37 cellular contexts compared by ENCODE assay signal in the genomic region with DNA sequence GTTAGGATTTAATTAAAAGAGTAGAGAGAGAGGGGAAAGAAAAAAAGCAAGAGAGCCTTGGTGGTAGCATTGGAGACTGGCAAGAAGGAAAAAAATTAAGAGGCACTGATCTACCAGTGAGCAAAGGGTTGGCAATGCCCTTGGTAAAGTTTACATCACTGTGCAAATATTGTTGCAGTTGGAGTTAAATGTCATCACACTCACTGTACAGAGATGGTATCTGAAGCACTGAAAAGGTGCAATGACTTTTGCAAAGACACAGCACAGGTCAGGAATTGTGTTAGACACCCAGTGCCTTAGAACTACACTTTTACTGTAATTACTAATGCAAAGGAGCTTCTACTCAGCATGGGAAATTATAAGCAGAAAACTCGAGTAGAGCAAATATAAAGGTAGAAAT.
DNase-seq lines count a peak whose midpoint lies in the region; ATAC-seq and TF ChIP-seq lines count a peak whose summit lies in the region.
"Had no signal": no experiment of that assay in that cellular context is flagged by ENCODE, and none has a peak within 500 bp of the region (broad histone marks: within the 10 kb centered on the region; RNA-seq: fewer than 3 reads in every experiment).

No MANE protein-coding gene starts in this region.

- H3K4me2 ChIP-seq in IMR-90 (ENCODE audit: low read depth, low read length) = no peak overlapping the region
- H3K4me2 ChIP-seq: BLaER1 treated with 17β-estradiol and CSF1 and Interleukin-3, amounts not matched to agents 10 nM and 100 nM had no signal

- in situ Hi-C loops in IMR-90 (cut with MboI; ENCODE audit: low sequenced_read_pairs) = loop anchor here (25.0 kb wide), 2 partner anchors 985 to 1485 kb away; a partner anchor contains a TSS
- in situ Hi-C loops in astrocyte of the spinal cord (cut with HindIII; ENCODE audit: low sequenced_read_pairs) = no loop called here

- H3K79me1 ChIP-seq in IMR-90 (ENCODE audit: low read depth in 1 of 2, low read length in 2 of 2) = peaks cover 0 to 12% of the 10 kb centered on the region in 2 experiments; a peak in 1 of 4 replicates

- peak overlapping the region; percentile 14; the same call in 1 of the 2 replicates for H3K18ac ChIP-seq in IMR-90 (ENCODE audit: low read depth, low read length)

- H3K9ac ChIP-seq in IMR-90 (ENCODE audit: low read depth, low read length) = no peak overlapping the region
- H3K9ac ChIP-seq: BLaER1 treated with 17β-estradiol and CSF1 and Interleukin-3, amounts not matched to agents 10 nM and 100 nM had no signal

- H3K4me3 ChIP-seq in IMR-90 (ENCODE audit: insufficient read depth, low read depth, low read length) (no peak overlapping the region), astrocyte of the spinal cord (ENCODE audit: low read depth, low read length) (no peak overlapping the region), muscle layer of duodenum (ENCODE audit: low read depth in 1 of 2, low read length in 2 of 2) (no peak overlapping the region), Caco-2 (ENCODE audit: low read depth, low read length) (no peak overlapping the region)
- H3K4me3 ChIP-seq: BLaER1 treated with 17β-estradiol and CSF1 and Interleukin-3, amounts not matched to agents 10 nM and 100 nM; esophagus muscularis mucosa; heart right ventricle; K562; MG63; psoas muscle; sigmoid colon; SJSA1; transverse colon had no signal

- peaks cover 9% of the 10 kb centered on the region for H3K27me3 Mint-ChIP-seq in Caco-2 (ENCODE audit: insufficient read depth, unreplicated experiment)
- H3K27me3 Mint-ChIP-seq: activated naive CD8-positive, alpha-beta T cell treated with anti-CD3 and anti-CD28 coated beads, Interleukin-2, amount 10 ng/mL, durations not matched to agents 7 days and 5 days had no signal

- no TSS peak for BruUV-seq in IMR-90 (replicated peaks; lab: Mats Ljungman, UMichigan)
- no TSS peak for BruUV-seq in Caco-2 (replicated peaks; lab: Mats Ljungman, UMichigan)

- no peak overlapping the region for H2AK9ac ChIP-seq in IMR-90 (replicated peaks; ENCODE audit: low read depth, low read length, poor library complexity)

- no peaks in the 10 kb centered on the region for H3K9me3 ChIP-seq in IMR-90 (ENCODE audit: control insufficient read depth, insufficient read depth, low read length)
- H3K9me3 ChIP-seq in muscle layer of duodenum (ENCODE audit: control insufficient read depth in 1 of 2, low read length in 2 of 2) = no peaks in the 10 kb centered on the region
- no peaks in the 10 kb centered on the region for H3K9me3 ChIP-seq in Caco-2
- H3K9me3 ChIP-seq: BLaER1 treated with 17β-estradiol and CSF1 and Interleukin-3, amounts not matched to agents 10 nM and 100 nM; esophagus muscularis mucosa; heart right ventricle; neutrophil; psoas muscle; sigmoid colon; SJSA1; transverse colon had no signal

- POLR2A ChIA-PET in IMR-90 (lab: Charles Lee; ENCODE audit: unreplicated experiment) (no interaction called here), Caco-2 (lab: Charles Lee) (no interaction called here)

- H3K27me3 ChIP-seq in IMR-90 (ENCODE audit: control insufficient read depth, insufficient read depth, low read length) (no peaks in the 10 kb centered on the region), muscle layer of duodenum (ENCODE audit: low read depth, low read length) (no peaks in the 10 kb centered on the region), Caco-2 (replicated peaks; ENCODE audit: control insufficient read depth, insufficient read depth, low read length) (no peaks in the 10 kb centered on the region)
- H3K27me3 ChIP-seq: BLaER1 treated with 17β-estradiol and CSF1 and Interleukin-3, amounts not matched to agents 10 nM and 100 nM; esophagus muscularis mucosa; MG63; sigmoid colon; SJSA1; transverse colon had no signal

- no peak overlapping the region for H4K5ac ChIP-seq in IMR-90 (ENCODE audit: low read depth, low read length)

- no peaks in the 10 kb centered on the region for H4K20me1 ChIP-seq in IMR-90 (ENCODE audit: insufficient read depth, low read length)
- H4K20me1 ChIP-seq: BLaER1 treated with 17β-estradiol and CSF1 and Interleukin-3, amounts not matched to agents 10 nM and 100 nM had no signal

- intact Hi-C loops in IMR-90 (cut with micrococcal nuclease) = loop anchor here (5.0 kb wide), 1 partner anchor 175 kb away; no protein-coding TSS in a partner anchor
- intact Hi-C loops in Caco-2 (cut with micrococcal nuclease; ENCODE audit: unreplicated experiment) = no loop called here

- H3K4me3 Mint-ChIP-seq in Caco-2 (ENCODE audit: unreplicated experiment) = no peak overlapping the region
- H3K4me3 Mint-ChIP-seq: activated naive CD8-positive, alpha-beta T cell treated with anti-CD3 and anti-CD28 coated beads, Interleukin-2, amount 10 ng/mL, durations not matched to agents 7 days and 5 days; activated T-cell treated with anti-CD3 and anti-CD28 coated beads, Interleukin-2, amount 50 U/mL, for 4 hours; endodermal cell; naive thymus-derived CD4-positive, alpha-beta T cell had no signal

- no peak overlapping the region for H2AFZ ChIP-seq in IMR-90 (replicated peaks; ENCODE audit: low read length, poor library complexity)

- H2BK15ac ChIP-seq in IMR-90 (ENCODE audit: low read depth, low read length) = peak overlapping the region; percentile 98; the same call in 2 of the 3 replicates

- H2AK5ac ChIP-seq in IMR-90 (ENCODE audit: low read depth, low read length) = peak overlapping the region; percentile 93

- peak overlapping the region; percentile 86 for H2BK120ac ChIP-seq in IMR-90 (ENCODE audit: low read depth, low read length)

- no peaks in the 10 kb centered on the region for H3K9me3 Mint-ChIP-seq in Caco-2 (ENCODE audit: unreplicated experiment)
- H3K9me3 Mint-ChIP-seq: activated naive CD8-positive, alpha-beta T cell treated with anti-CD3 and anti-CD28 coated beads, Interleukin-2, amount 10 ng/mL, durations not matched to agents 7 days and 5 days; activated T-cell treated with anti-CD3 and anti-CD28 coated beads, Interleukin-2, amount 50 U/mL, for 4 hours; endodermal cell had no signal

- H4K91ac ChIP-seq in IMR-90 (ENCODE audit: insufficient read depth, low read depth, low read length) = peak overlapping the region; percentile 77; the same call in 1 of the 2 replicates

- DNase-seq in IMR-90 = no peak
- peak; percentile 28 for DNase-seq in astrocyte of the spinal cord (ENCODE audit: low read depth, low spot score)
- no peak for DNase-seq in stimulated activated naive CD4-positive, alpha-beta T cell treated with Interleukin-2 at 50 U/mL for 16 hours (lab: John Stamatoyannopoulos, UW)
- DNase-seq in Caco-2 = no peak
- DNase-seq: activated CD4-positive, alpha-beta T cell treated with anti-CD3 and anti-CD28 coated beads, Interleukin-2, amount 50 U/mL, for 1 hour; activated CD4-positive, CD25-positive, alpha-beta regulatory T cell; activated gamma-delta T cell; activated naive CD8-positive, alpha-beta T cell treated with anti-CD3 and anti-CD28 coated beads, Interleukin-2, amount 10 ng/mL, durations not matched to agents 7 days and 5 days; activated T-cell treated with anti-CD3 and anti-CD28 coated beads, Interleukin-2, amount 50 U/mL, for 4 hours; aorta; central memory CD4-positive, alpha-beta T cell; dermis blood vessel endothelial cell; DMS79; endodermal cell; foreskin melanocyte; heart right ventricle; MG63; midbrain; naive thymus-derived CD4-positive, alpha-beta T cell; NCI-H1105; NCI-H1930; NCI-H2171 treated with DMSO at 0.1 percent for 48 hours; NCI-H526; psoas muscle; sigmoid colon; stimulated activated CD4-positive, alpha-beta T cell treated with anti-CD3 and anti-CD28 coated beads, Interleukin-4, amount 100 ng/mL, for 24 hours; T-helper 1 cell; transverse colon had no signal

- no peak for TF ChIP-seq POLR2A in IMR-90 (IDR thresholded peaks at IDR 0.05; ENCODE audit: low read depth, low read length)

- no peaks in the 10 kb centered on the region for H3K36me3 ChIP-seq in IMR-90 (ENCODE audit: control insufficient read depth, insufficient read depth, low read length)
- no peaks in the 10 kb centered on the region for H3K36me3 ChIP-seq in muscle layer of duodenum (ENCODE audit: control insufficient read depth in 1 of 2, insufficient read depth in 2 of 2, low read length in 2 of 2)
- H3K36me3 ChIP-seq in Caco-2 (ENCODE audit: control insufficient read depth, insufficient read depth, low read length) = no peaks in the 10 kb centered on the region
- H3K36me3 ChIP-seq: BLaER1 treated with 17β-estradiol and CSF1 and Interleukin-3, amounts not matched to agents 10 nM and 100 nM; esophagus muscularis mucosa; heart right ventricle; MG63; neutrophil; sigmoid colon; SJSA1; transverse colon had no signal

- peak overlapping the region; percentile 2 to 53; a peak in 2 of 4 replicates for H4K8ac ChIP-seq in IMR-90 (ENCODE audit: low read depth in 2 of 2, low read length in 2 of 2)

- peak overlapping the region; percentile 76; the same call in 1 of the 2 replicates for H2BK20ac ChIP-seq in IMR-90 (ENCODE audit: low read depth, low read length)

- TF ChIP-seq CTCF in C4-2B (conservative IDR thresholded peaks at IDR 0.05) (no peak), IMR-90 (conservative IDR thresholded peaks at IDR 0.05; ENCODE audit: low read depth, low read length) (no peak), astrocyte of the spinal cord (IDR thresholded peaks at IDR 0.05; ENCODE audit: low read depth, low read length) (no peak), Caco-2 (IDR thresholded peaks at IDR 0.05; ENCODE audit: insufficient read depth in 1 of 2, low read depth in 1 of 2, low read length in 1 of 2, severe bottlenecking in 1 of 2, unreplicated experiment in 1 of 2) (no peak)

- no peak overlapping the region for H3K56ac ChIP-seq in IMR-90 (ENCODE audit: extremely low read depth, insufficient read depth, low read length)

- peaks cover 15% of the 10 kb centered on the region for H3K4me1 ChIP-seq in IMR-90 (ENCODE audit: control insufficient read depth, insufficient read depth, low read length)
- H3K4me1 ChIP-seq in muscle layer of duodenum (ENCODE audit: control insufficient read depth in 1 of 2, insufficient read depth in 2 of 2, low read length in 2 of 2) = peaks cover 0 to 7% of the 10 kb centered on the region in 2 donors
- no peaks in the 10 kb centered on the region for H3K4me1 ChIP-seq in Caco-2
- H3K4me1 ChIP-seq: psoas muscle, sigmoid colon, transverse colon had no signal

- WGBS in IMR-90 (ENCODE audit: extremely low coverage in 2 of 2, insufficient read length in 1 of 2), 2 experiments = no CpG with 5 or more reads among the region's 1 CpG

- H3K36me3 Mint-ChIP-seq in Caco-2 (ENCODE audit: insufficient read depth, unreplicated experiment) = no peaks in the 10 kb centered on the region
- H3K36me3 Mint-ChIP-seq: activated naive CD8-positive, alpha-beta T cell treated with anti-CD3 and anti-CD28 coated beads, Interleukin-2, amount 10 ng/mL, durations not matched to agents 7 days and 5 days; naive thymus-derived CD4-positive, alpha-beta T cell had no signal

- CTCF ChIA-PET in IMR-90 (lab: Yijun Ruan, JAX) = no interaction called here
- CTCF ChIA-PET in Caco-2 (lab: Charles Lee) = no interaction called here

- H3K27ac ChIP-seq in C4-2B (peak overlapping the region; percentile 64), IMR-90 (ENCODE audit: insufficient read depth, low read length) (no peak overlapping the region), muscle layer of duodenum (ENCODE audit: low read length) (peak overlapping the region; percentile 11)
- H3K27ac ChIP-seq: BLaER1 treated with 17β-estradiol and CSF1 and Interleukin-3, amounts not matched to agents 10 nM and 100 nM; neutrophil; psoas muscle; SJSA1; transverse colon had no signal

- H3K4me1 Mint-ChIP-seq in Caco-2 (ENCODE audit: low read depth, unreplicated experiment) = no peaks in the 10 kb centered on the region
- H3K4me1 Mint-ChIP-seq: activated naive CD8-positive, alpha-beta T cell treated with anti-CD3 and anti-CD28 coated beads, Interleukin-2, amount 10 ng/mL, durations not matched to agents 7 days and 5 days had no signal

- H2BK5ac ChIP-seq in IMR-90 (ENCODE audit: low read depth, low read length, poor library complexity, severe bottlenecking) = peak overlapping the region; percentile 43

- no peak overlapping the region for H3K27ac Mint-ChIP-seq in Caco-2 (ENCODE audit: unreplicated experiment)
- H3K27ac Mint-ChIP-seq: activated naive CD8-positive, alpha-beta T cell treated with anti-CD3 and anti-CD28 coated beads, Interleukin-2, amount 10 ng/mL, durations not matched to agents 7 days and 5 days; endodermal cell; naive thymus-derived CD4-positive, alpha-beta T cell had no signal

- dilution Hi-C loops in IMR-90 (cut with HindIII; ENCODE audit: low sequenced_read_pairs, unreplicated experiment) = no loop called here

- no peak for TF ChIP-seq RAD21 in IMR-90 (IDR thresholded peaks at IDR 0.05; ENCODE audit: low read length)

- H3K4ac ChIP-seq in IMR-90 (ENCODE audit: low read depth, low read length) = peak overlapping the region; percentile 84; the same call in 1 of the 2 replicates

- peaks cover 16% of the 10 kb centered on the region; the same call in 1 of the 2 replicates for H3K9me1 ChIP-seq in IMR-90 (ENCODE audit: insufficient read depth, low read length)

- no peak for ATAC-seq in IMR-90 (ENCODE audit: low read depth)
- ATAC-seq in GM19452 (IDR thresholded peaks at IDR 0.05; ENCODE audit: unreplicated experiment) = no peak
- ATAC-seq in GM19035 (IDR thresholded peaks at IDR 0.05; ENCODE audit: unreplicated experiment) = no peak
- ATAC-seq: activated T-cell treated with anti-CD3 and anti-CD28 coated beads, Interleukin-2, amount 50 U/mL, for 4 hours; K562; naive thymus-derived CD4-positive, alpha-beta T cell; psoas muscle had no signal

- peak overlapping the region; percentile 66 for H3K23ac ChIP-seq in IMR-90 (ENCODE audit: low read depth, low read length)

- peak overlapping the region; percentile 24; the same call in 1 of the 2 replicates for H3K14ac ChIP-seq in IMR-90 (replicated peaks; ENCODE audit: low read depth, low read length)
